ENCODE assay signal across 8 cellular contexts in the genomic region with DNA sequence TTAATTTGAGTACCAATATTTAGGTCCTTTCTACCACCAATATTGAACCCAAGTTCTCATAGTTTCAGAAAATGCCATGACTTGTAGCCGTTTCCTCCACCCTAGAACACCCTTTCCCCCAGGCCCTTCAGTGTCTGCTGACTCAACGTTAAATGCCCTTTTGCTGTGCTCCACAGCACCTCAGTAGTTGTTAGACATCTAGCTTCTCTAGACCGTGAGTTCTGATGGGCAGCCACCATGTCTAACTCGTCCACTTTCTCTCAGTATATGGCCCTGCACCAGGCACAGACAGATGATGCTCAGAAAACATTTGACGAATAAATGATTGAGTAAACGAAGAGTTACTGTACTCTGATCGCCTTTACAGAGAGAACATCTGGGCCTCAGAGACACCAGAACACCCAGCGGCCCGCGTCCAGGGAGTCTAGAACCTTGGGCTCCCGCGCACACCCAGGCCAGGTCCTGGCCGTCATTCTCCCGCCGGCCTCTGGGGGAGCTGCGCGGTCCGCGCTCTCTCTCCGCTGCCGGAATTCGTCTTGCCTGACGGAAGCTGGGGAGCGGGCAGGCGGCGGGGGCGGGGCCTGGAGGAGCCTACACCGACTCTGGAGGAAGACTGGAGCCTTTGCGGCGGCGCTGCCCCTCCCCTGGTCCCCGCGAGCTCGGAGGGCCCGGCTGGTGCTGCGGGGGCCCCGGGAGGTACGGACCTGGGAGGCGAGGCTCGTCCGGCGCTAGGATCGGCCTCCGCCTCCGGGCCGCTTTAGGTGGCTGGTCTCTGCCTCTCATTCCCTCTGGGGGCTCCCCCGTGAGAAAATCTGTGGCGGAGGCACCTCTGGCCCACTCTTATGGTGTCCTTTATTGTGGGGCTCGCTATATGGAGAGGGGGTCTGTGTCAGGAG. TPM values are rescaled to one million over a fixed set of nuclear protein-coding genes. Genes with fewer than 3 reads are reported as not detected.
DNase-seq lines count a peak whose midpoint lies in the region; ATAC-seq and TF ChIP-seq lines count a peak whose summit lies in the region.

A gene (plus strand): TSS at position 582 of the 896 bp plus-strand sequence. CDS start 1,488 bp downstream, outside the sequence.

- POLR2A ChIA-PET in CD8-positive, alpha-beta T cell (lab: Charles Lee) = interaction anchor here (0.6 to 6.0 kb wide), 9 partner anchors 54 to 331 kb away, joined by 3 to 50 read pairs (median 4); a partner anchor contains a TSS
- POLR2A ChIA-PET in OCI-LY7 (lab: Charles Lee) = interaction anchor here (1.0 to 3.0 kb wide), 7 partner anchors 11 to 101 kb away, joined by 3 to 12 read pairs (median 5); a partner anchor contains a TSS

- DNase-seq in CD8-positive, alpha-beta T cell = peak; percentile 82 to 94 (median 94)
- DNase-seq in OCI-LY7 (ENCODE audit: low spot score) (peak; percentile 93), activated T-cell treated with anti-CD3 and anti-CD28 coated beads for 24 hours (ENCODE audit: low read depth) (peak; percentile 91), epithelial cell of prostate (ENCODE audit: low read depth, low spot score) (peak; percentile 64)
- peak; percentile 80 to 86 for DNase-seq in stimulated activated CD8-positive, alpha-beta memory T cell treated with anti-CD3 and anti-CD28 coated beads, Interleukin-4, amount 100 ng/mL, for 4 hours (ENCODE audit: low read depth in 2 of 2, low spot score in 1 of 2)

- H3K36me3 Mint-ChIP-seq in CD8-positive, alpha-beta T cell = peaks cover 42% of the 10 kb centered on the region
- peaks cover 3% of the 10 kb centered on the region for H3K36me3 Mint-ChIP-seq in IgD-negative memory B cell

- H3K9ac ChIP-seq in mucosa of rectum (ENCODE audit: low read depth in 1 of 2, low read length in 2 of 2) = peak within 1 kb of the TSS; percentile 92 to 93

- H3K27me3 Mint-ChIP-seq in CD8-positive, alpha-beta T cell (ENCODE audit: low read depth) = no peaks in the 10 kb centered on the region
- H3K27me3 Mint-ChIP-seq in IgD-negative memory B cell = no peaks in the 10 kb centered on the region

- H4K20me1 ChIP-seq in OCI-LY7 (ENCODE audit: insufficient read depth, low read length) = no peaks in the 10 kb centered on the region

- peaks cover 36% of the 10 kb centered on the region for H3K79me2 ChIP-seq in OCI-LY7 (ENCODE audit: insufficient read depth, low read depth, low read length)

- peak within 1 kb of the TSS; percentile 97 for H3K4me3 Mint-ChIP-seq in CD8-positive, alpha-beta T cell
- peak within 1 kb of the TSS; percentile 84 to 99 (median 95) for H3K4me3 Mint-ChIP-seq in IgD-negative memory B cell

- peak; percentile 80 for ATAC-seq in CD8-positive, alpha-beta T cell
- peak; percentile 48 for ATAC-seq in GM21390 (IDR thresholded peaks at IDR 0.05; ENCODE audit: unreplicated experiment)

- no TSS peak for BruUV-seq in OCI-LY7 (replicated peaks; lab: Mats Ljungman, UMichigan)

- peak within 1 kb of the TSS; percentile 91 for H2AFZ ChIP-seq in OCI-LY7 (ENCODE audit: low read length)

- peak within 1 kb of the TSS; percentile 69 for H3K4me3 ChIP-seq in CD8-positive, alpha-beta T cell (ENCODE audit: low read depth, low read length)
- H3K4me3 ChIP-seq in OCI-LY7 (ENCODE audit: low read depth, low read length, poor library complexity, severe bottlenecking) (peak within 1 kb of the TSS; percentile 95), mucosa of rectum (ENCODE audit: low read length in 2 of 2) (peak within 1 kb of the TSS; percentile 87 to 91)

- peaks cover 48% of the 10 kb centered on the region for H3K4me1 ChIP-seq in CD8-positive, alpha-beta T cell (ENCODE audit: insufficient read depth, low read length)
- H3K4me1 ChIP-seq in OCI-LY7 (ENCODE audit: insufficient read depth, low read length, poor library complexity, severe bottlenecking) = peaks cover 49% of the 10 kb centered on the region
- peaks cover 39 to 40% of the 10 kb centered on the region in 2 donors for H3K4me1 ChIP-seq in mucosa of rectum (ENCODE audit: control insufficient read depth in 2 of 2, insufficient read depth in 2 of 2, low read length in 2 of 2)

- H3K9me2 ChIP-seq in OCI-LY7 (ENCODE audit: insufficient read depth, low read length) = no peaks in the 10 kb centered on the region

- H3K4me1 Mint-ChIP-seq in CD8-positive, alpha-beta T cell (ENCODE audit: low read depth) = peaks cover 62% of the 10 kb centered on the region
- peaks cover 42 to 44% (median 43%) of the 10 kb centered on the region in 3 donors for H3K4me1 Mint-ChIP-seq in IgD-negative memory B cell

- H3K9me3 Mint-ChIP-seq in CD8-positive, alpha-beta T cell = no peaks in the 10 kb centered on the region
- no peaks in the 10 kb centered on the region for H3K9me3 Mint-ChIP-seq in IgD-negative memory B cell

- CTCF ChIA-PET in CD8-positive, alpha-beta T cell (lab: Charles Lee) = interaction anchor here (0.7 to 12.8 kb wide), 17 partner anchors 10 to 267 kb away, joined by 3 to 256 read pairs (median 4); a partner anchor contains a TSS
- CTCF ChIA-PET in OCI-LY7 (lab: Charles Lee; ENCODE audit: unreplicated experiment) = interaction anchor here (1.1 to 1.3 kb wide), 3 partner anchors 57 to 101 kb away, joined by 4 to 5 read pairs (median 5); a partner anchor contains a TSS

- H3K36me3 ChIP-seq in CD8-positive, alpha-beta T cell (ENCODE audit: insufficient read depth, low read length) = peaks cover 18% of the 10 kb centered on the region
- H3K36me3 ChIP-seq in OCI-LY7 (ENCODE audit: insufficient read depth, low read length) (peaks cover 31% of the 10 kb centered on the region), mucosa of rectum (ENCODE audit: control insufficient read depth in 2 of 2, insufficient read depth in 2 of 2, low read length in 2 of 2) (peaks cover 19 to 23% of the 10 kb centered on the region in 2 donors)

- peak within 1 kb of the TSS; percentile 87 for H3K27ac Mint-ChIP-seq in CD8-positive, alpha-beta T cell
- peak within 1 kb of the TSS; percentile 84 to 94 (median 93) for H3K27ac Mint-ChIP-seq in IgD-negative memory B cell

- intact Hi-C loops in CD8-positive, alpha-beta T cell (cut with DNase I, micrococcal nuclease) = loop anchor here (1.0 to 10.0 kb wide), 9 partner anchors 53 to 1463 kb away; a partner anchor contains a TSS
- intact Hi-C loops in OCI-LY7 (cut with micrococcal nuclease; ENCODE audit: unreplicated experiment) = loop anchor here (5.0 to 10.0 kb wide), 2 partner anchors 235 to 438 kb away; a partner anchor contains a TSS

- no peaks in the 10 kb centered on the region for H3K9me3 ChIP-seq in CD8-positive, alpha-beta T cell (ENCODE audit: low read length)
- H3K9me3 ChIP-seq in OCI-LY7 (ENCODE audit: low read length) = no peaks in the 10 kb centered on the region
- no peaks in the 10 kb centered on the region for H3K9me3 ChIP-seq in mucosa of rectum (ENCODE audit: control insufficient read depth in 2 of 2, low read length in 2 of 2)

- peak; percentile 91 for TF ChIP-seq CTCF in CD8-positive, alpha-beta T cell (IDR thresholded peaks at IDR 0.05)
- TF ChIP-seq CTCF in OCI-LY7 (conservative IDR thresholded peaks at IDR 0.05; ENCODE audit: low read length) = peak; percentile 86

- H3K27ac ChIP-seq in CD8-positive, alpha-beta T cell (ENCODE audit: low read depth, low read length) = peak within 1 kb of the TSS; percentile 34
- H3K27ac ChIP-seq in OCI-LY7 (ENCODE audit: low read depth, low read length, poor library complexity, severe bottlenecking) (peak within 1 kb of the TSS; percentile 24), epithelial cell of prostate (peak within 1 kb of the TSS; percentile 53), mucosa of rectum (ENCODE audit: low read depth in 2 of 2, low read length in 2 of 2) (peak within 1 kb of the TSS; percentile 63 to 75)

- H3K4me2 ChIP-seq in OCI-LY7 (ENCODE audit: low read length) = peak within 1 kb of the TSS; percentile 87

- H3K27me3 ChIP-seq in CD8-positive, alpha-beta T cell (ENCODE audit: insufficient read depth, low read length) = no peaks in the 10 kb centered on the region
- no peaks in the 10 kb centered on the region for H3K27me3 ChIP-seq in mucosa of rectum (ENCODE audit: control insufficient read depth in 2 of 2, insufficient read depth in 2 of 2, low read length in 2 of 2)

RNA-seq across cellular contexts. Expression of the gene that starts here (rescaled TPM):
- total RNA-seq in CD8-positive, alpha-beta T cell = 10 to 100 TPM; 13.2 to 14.8 TPM
- polyA plus RNA-seq in IgD-negative memory B cell = 30.7 TPM
- 34.8 and 40.2 TPM in 2 replicates for total RNA-seq in OCI-LY7 (2014; rRNA removed; shearing (Covaris generic))
- 32.8 and 38.1 TPM in 2 replicates for total RNA-seq in OCI-LY7 (2022)

Comparison
In these comparisons a context has a peak if more than half of its experiments do, and no peak if none do; other contexts are left out.
1. Peak in every context shown above with its lines: DNase-seq, ATAC-seq, H3K4me3 ChIP-seq and H3K27ac ChIP-seq.